Comparison of ENCODE assay signal across 26 cellular contexts in genomic region chr6:128914051-128914450, GRCh38. TPM values are rescaled to one million over a fixed set of nuclear protein-coding genes. Genes with fewer than 3 reads are reported as not detected.
"Had no signal": no experiment of that assay in that cellular context is flagged by ENCODE, and none has a peak within 500 bp of the region (broad histone marks: within the 10 kb centered on the region; RNA-seq: fewer than 3 reads in every experiment).

No MANE protein-coding gene starts in this region.

- H3K4me3 Mint-ChIP-seq: activated CD4-positive, alpha-beta T cell treated with anti-CD3 and anti-CD28 coated beads for 36 hours; activated CD8-positive, alpha-beta T cell treated with anti-CD3 and anti-CD28 coated beads, Interleukin-2, amount 10 ng/mL, durations not matched to agents 7 days and 5 days; activated naive CD8-positive, alpha-beta T cell treated with anti-CD3 and anti-CD28 coated beads, Interleukin-2, amount 10 ng/mL, durations not matched to agents 7 days and 5 days; IgD-negative memory B cell had no signal

- H3K4me2 ChIP-seq: SK-N-SH had no signal

- H3K36me3 ChIP-seq: adrenal gland, SJCRH30, WERI-Rb-1 had no signal

- H3K27ac ChIP-seq: adrenal gland, SJCRH30, WERI-Rb-1 had no signal

- H3K27ac Mint-ChIP-seq: activated CD4-positive, alpha-beta T cell treated with anti-CD3 and anti-CD28 coated beads for 36 hours; activated CD8-positive, alpha-beta T cell treated with anti-CD3 and anti-CD28 coated beads, Interleukin-2, amount 10 ng/mL, durations not matched to agents 7 days and 5 days; activated naive CD8-positive, alpha-beta T cell treated with anti-CD3 and anti-CD28 coated beads, Interleukin-2, amount 10 ng/mL, durations not matched to agents 7 days and 5 days; IgD-negative memory B cell had no signal

- H3K9me3 ChIP-seq: adrenal gland, SK-N-SH had no signal

- H3K27me3 Mint-ChIP-seq: IgD-negative memory B cell had no signal

- H3K9me3 Mint-ChIP-seq: activated naive CD8-positive, alpha-beta T cell treated with anti-CD3 and anti-CD28 coated beads, Interleukin-2, amount 10 ng/mL, durations not matched to agents 7 days and 5 days; IgD-negative memory B cell had no signal

- H3K4me1 ChIP-seq: adrenal gland, SJCRH30 had no signal

- H3K36me3 Mint-ChIP-seq: activated naive CD8-positive, alpha-beta T cell treated with anti-CD3 and anti-CD28 coated beads, Interleukin-2, amount 10 ng/mL, durations not matched to agents 7 days and 5 days had no signal

- H3K27me3 ChIP-seq: adrenal gland, SJCRH30 had no signal

- H3K4me1 Mint-ChIP-seq: activated CD4-positive, alpha-beta T cell treated with anti-CD3 and anti-CD28 coated beads for 36 hours; activated naive CD8-positive, alpha-beta T cell treated with anti-CD3 and anti-CD28 coated beads, Interleukin-2, amount 10 ng/mL, durations not matched to agents 7 days and 5 days; IgD-negative memory B cell had no signal

- H3K4me3 ChIP-seq: adrenal gland, SJCRH30 had no signal

- H3K9ac ChIP-seq: SK-N-SH had no signal

- DNase-seq: activated CD4-positive, alpha-beta T cell treated with anti-CD3 and anti-CD28 coated beads for 36 hours; activated CD4-positive, alpha-beta T cell treated with anti-CD3 and anti-CD28 coated beads, Interleukin-2, amount 50 U/mL, for 1 hour; activated CD8-positive, alpha-beta memory T cell treated with anti-CD3 and anti-CD28 coated beads, Interleukin-2, amount 50 U/mL, for 48 hours; activated CD8-positive, alpha-beta T cell treated with anti-CD3 and anti-CD28 coated beads, Interleukin-2, amount 10 ng/mL, durations not matched to agents 7 days and 5 days; activated naive CD4-positive, alpha-beta T cell treated with anti-CD3 and anti-CD28 coated beads, Interleukin-2, amount 50 U/mL, for 16 hours; activated naive CD8-positive, alpha-beta T cell treated with anti-CD3 and anti-CD28 coated beads, Interleukin-2, amount 10 ng/mL, durations not matched to agents 7 days and 5 days; activated T-cell treated with anti-CD3 and anti-CD28 coated beads, Interleukin-2, amount 50 U/mL, for 1 hour; adrenal gland; anterior cingulate cortex; caudate nucleus; KG1; NCI-H1092 treated with DMSO at 0.1 percent for 48 hours; NCI-H1436 treated with DMSO at 0.1 percent for 48 hours; NCI-H187; NCI-H2081; NCI-H2171; NCI-H2227 treated with DMSO at 0.1 percent for 48 hours; NCI-H446 treated with DMSO at 0.1 percent for 48 hours; NCI-H524 treated with DMSO at 0.1 percent for 48 hours; NCI-H82; SJCRH30; SK-N-SH; T-helper 1 cell; WERI-Rb-1 had no signal

RNA-seq across cellular contexts. Expression of gene LAMA2, which starts 31.1 kb away (rescaled TPM):
- total RNA-seq: activated naive CD8-positive, alpha-beta T cell treated with anti-CD3 and anti-CD28 coated beads, Interleukin-2, amount 10 ng/mL, durations not matched to agents 7 days and 5 days; OCI-LY7 had no signal
